In genomic region chr3:43996379-43997301, GRCh38 we compare ENCODE assay signal across 8 cellular contexts.
DNase-seq lines count a peak whose midpoint lies in the region; FAIRE-seq and TF ChIP-seq lines count a peak whose summit lies in the region.

No MANE protein-coding gene starts in this region.

- DNase-seq in GM12864 (ENCODE audit: low read depth) = no peak
- DNase-seq in NCI-H748 (lab: John Stamatoyannopoulos, UW; ENCODE audit: unreplicated experiment) = peak; percentile 77
- peak; percentile 26 for DNase-seq in bronchial epithelial cell (ENCODE audit: low read depth)
- DNase-seq in left kidney (ENCODE audit: low read depth, low spot score) = peak; percentile 78
- DNase-seq in testis = no peak
- no peak for DNase-seq in adrenal gland
- DNase-seq in small intestine = no peak

- FAIRE-seq in bronchial epithelial cell (lab: Jason Lieb, UNC) = no peak
- FAIRE-seq in small intestine (lab: Jason Lieb, UNC) = no peak

- TF ChIP-seq CTCF in GM12864 (IDR thresholded peaks at IDR 0.05; ENCODE audit: low read depth, low read length, missing control alignments) (peak; percentile 40), bronchial epithelial cell (IDR thresholded peaks at IDR 0.05; ENCODE audit: insufficient read depth, low read length, severe bottlenecking) (peak; percentile 26), testis (IDR thresholded peaks at IDR 0.05) (no peak), adrenal gland (IDR thresholded peaks at IDR 0.05) (no peak)

- H3K9me3 ChIP-seq in testis (no peaks in the 10 kb centered on the region), adrenal gland (replicated peaks in 1 of 3) (no peaks in the 10 kb centered on the region), small intestine (ENCODE audit: control insufficient read depth, low read depth) (no peaks in the 10 kb centered on the region)

- 1 to 3% methylated on average over 57 to 71 of the region's 71 CpGs for WGBS in testis, 2 donors
- 1 to 3% (median 2%) methylated on average over 33 to 71 of the region's 71 CpGs for WGBS in adrenal gland, 4 donors
- 1% methylated on average over 70 to 71 of the region's 71 CpGs for WGBS in small intestine, 3 donors

- TF ChIP-seq POLR2A in testis (IDR thresholded peaks at IDR 0.05) (no peak), adrenal gland (IDR thresholded peaks at IDR 0.05) (no peak)

- H3K36me3 ChIP-seq in ACC112 (ENCODE audit: insufficient read depth, low read length) (no peaks in the 10 kb centered on the region), bronchial epithelial cell (ENCODE audit: control insufficient read depth, insufficient read depth, low read length) (no peaks in the 10 kb centered on the region), testis (ENCODE audit: low read depth, missing control alignments) (no peaks in the 10 kb centered on the region), adrenal gland (replicated peaks in 1 of 2) (no peaks in the 10 kb centered on the region), small intestine (ENCODE audit: control insufficient read depth in 2 of 2, insufficient read depth in 2 of 2, low read length in 2 of 2) (no peaks in the 10 kb centered on the region)

- H3K27ac ChIP-seq in ACC112 (ENCODE audit: low read depth, low read length) (peak overlapping the region; percentile 57), testis (no peak overlapping the region), adrenal gland (no peak overlapping the region), small intestine (ENCODE audit: low read depth in 1 of 2, low read length in 1 of 2) (no peak overlapping the region)

- H3K4me1 ChIP-seq in ACC112 (ENCODE audit: control insufficient read depth, insufficient read depth, low read length, unreplicated experiment) = peaks cover 16% of the 10 kb centered on the region
- peaks cover 29% of the 10 kb centered on the region for H3K4me1 ChIP-seq in testis
- H3K4me1 ChIP-seq in adrenal gland (replicated peaks in 1 of 2) = peaks cover 27 to 49% of the 10 kb centered on the region in 2 donors
- H3K4me1 ChIP-seq in small intestine (ENCODE audit: control insufficient read depth in 2 of 2, insufficient read depth in 1 of 2, low read depth in 1 of 2, low read length in 1 of 2) = peaks cover 0 to 12% of the 10 kb centered on the region in 2 donors

- H3K4me3 ChIP-seq in ACC112 (ENCODE audit: low read depth, low read length) (peak overlapping the region; percentile 93), GM12864 (ENCODE audit: low read depth, low read length) (peak overlapping the region; percentile 43), bronchial epithelial cell (ENCODE audit: low read depth, low read length) (peak overlapping the region; percentile 51), testis (peak overlapping the region; percentile 6 to 58), adrenal gland (peak overlapping the region in 1 of 4 donors; percentile 35), small intestine (ENCODE audit: low read depth in 1 of 2, low read length in 2 of 2) (no peak overlapping the region)

- intact Hi-C loops in testis (cut with DNase I; ENCODE audit: low total_unique reads) (no loop called here), adrenal gland (cut with DNase I) (no loop called here)

- peak overlapping the region; percentile 62 for H2AFZ ChIP-seq in ACC112 (ENCODE audit: low read length, unreplicated experiment)

- H3K79me2 ChIP-seq in ACC112 (ENCODE audit: control insufficient read depth, insufficient read depth, low read length, unreplicated experiment) = peaks cover 36% of the 10 kb centered on the region

- H3K27me3 ChIP-seq in ACC112 (ENCODE audit: insufficient read depth, low read length) (peaks cover 64% of the 10 kb centered on the region), bronchial epithelial cell (ENCODE audit: control insufficient read depth, insufficient read depth, low read length) (peaks cover 24% of the 10 kb centered on the region), testis (no peaks in the 10 kb centered on the region), adrenal gland (peaks cover 68% of the 10 kb centered on the region), small intestine (ENCODE audit: control insufficient read depth in 2 of 2, insufficient read depth in 2 of 2, low read length in 2 of 2) (peaks cover 25 to 55% of the 10 kb centered on the region in 2 donors)

Comparison
In these comparisons a context has a peak if more than half of its experiments do, and no peak if none do; other contexts are left out.
1. H3K4me3 ChIP-seq: peak in ACC112 (single experiment), GM12864 (single experiment), bronchial epithelial cell (single experiment) and testis (2 of 2); none in small intestine (0 of 2).
2. DNase-seq: peak in NCI-H748 (single experiment), bronchial epithelial cell (single experiment) and left kidney (single experiment); none in GM12864 (single experiment), testis (single experiment), adrenal gland (0 of 7) and small intestine (single experiment).
3. CTCF ChIP-seq: peak in GM12864 (single experiment) and bronchial epithelial cell (single experiment); none in testis (0 of 3) and adrenal gland (0 of 6).